26 cellular contexts compared by ENCODE assay signal in the genomic region with DNA sequence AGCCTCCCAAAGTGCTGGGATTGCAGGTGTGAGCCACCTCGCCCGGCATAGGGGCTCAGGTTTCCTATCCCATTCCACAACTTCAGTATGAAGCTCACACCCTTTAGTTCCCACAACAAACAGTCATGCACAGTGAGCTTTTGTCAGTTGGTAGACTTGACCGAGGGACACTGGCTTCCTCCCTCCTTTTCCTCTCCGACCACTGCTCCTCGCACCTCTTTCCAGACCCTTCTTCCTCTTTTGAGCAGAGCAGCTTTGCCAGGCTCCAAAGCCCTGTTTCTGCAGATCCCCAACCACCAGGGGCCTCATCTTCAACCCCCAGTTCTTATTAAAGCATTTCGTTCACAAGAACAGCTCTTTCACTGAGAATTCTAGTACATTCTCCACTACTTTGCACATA. TPM values are rescaled to one million over a fixed set of nuclear protein-coding genes. Genes with fewer than 3 reads are reported as not detected.
"Had no signal": no experiment of that assay in that cellular context is flagged by ENCODE, and none has a peak within 500 bp of the region (broad histone marks: within the 10 kb centered on the region; RNA-seq: fewer than 3 reads in every experiment).

No MANE protein-coding gene starts in this region.

- H3K27me3 ChIP-seq: breast epithelium, heart right ventricle, tibial nerve had no signal

- H3K4me3 Mint-ChIP-seq: activated B cell treated with CpG ODN at 0.5 μM for 24 hours; activated CD4-positive, alpha-beta T cell treated with anti-CD3 and anti-CD28 coated beads for 36 hours; activated naive CD8-positive, alpha-beta T cell treated with anti-CD3 and anti-CD28 coated beads for 36 hours; nephron progenitor cell; stimulated activated effector memory CD8-positive, alpha-beta T cell treated with anti-CD3 and anti-CD28 coated beads, Interleukin-12 subunit alpha, Interleukin-12 subunit beta, amount 100 ng/mL, for 72 hours; stimulated activated naive CD8-positive, alpha-beta T cell treated with anti-CD3 and anti-CD28 coated beads, Interleukin-15, amount 100 ng/mL, for 72 hours had no signal

- H3K9me3 ChIP-seq: breast epithelium, heart right ventricle, lower lobe of right lung, mucosa of descending colon, tibial nerve had no signal

- H3K4me1 Mint-ChIP-seq: activated B cell treated with CpG ODN at 0.5 μM for 24 hours; stimulated activated effector memory CD8-positive, alpha-beta T cell treated with anti-CD3 and anti-CD28 coated beads, Interleukin-12 subunit alpha, Interleukin-12 subunit beta, amount 100 ng/mL, for 72 hours had no signal

- H3K27ac ChIP-seq: breast epithelium, coronary artery, epithelial cell of prostate, heart right ventricle, lower lobe of right lung had no signal

- H3K27ac Mint-ChIP-seq: activated B cell treated with CpG ODN at 0.5 μM for 24 hours; activated CD4-positive, alpha-beta T cell treated with anti-CD3 and anti-CD28 coated beads for 36 hours; activated naive CD8-positive, alpha-beta T cell treated with anti-CD3 and anti-CD28 coated beads for 36 hours; nephron progenitor cell; stimulated activated effector memory CD8-positive, alpha-beta T cell treated with anti-CD3 and anti-CD28 coated beads, Interleukin-12 subunit alpha, Interleukin-12 subunit beta, amount 100 ng/mL, for 72 hours; stimulated activated naive CD8-positive, alpha-beta T cell treated with anti-CD3 and anti-CD28 coated beads, Interleukin-15, amount 100 ng/mL, for 72 hours had no signal

- H3K36me3 ChIP-seq: breast epithelium, heart right ventricle, lower lobe of right lung, tibial nerve had no signal

- H3K4me1 ChIP-seq: breast epithelium, heart right ventricle, lower lobe of right lung, tibial nerve had no signal

- H3K27me3 Mint-ChIP-seq: activated CD4-positive, alpha-beta T cell treated with anti-CD3 and anti-CD28 coated beads for 36 hours; activated naive CD8-positive, alpha-beta T cell treated with anti-CD3 and anti-CD28 coated beads for 36 hours; stimulated activated naive CD8-positive, alpha-beta T cell treated with anti-CD3 and anti-CD28 coated beads, Interleukin-15, amount 100 ng/mL, for 72 hours had no signal

- H3K9me3 Mint-ChIP-seq: activated B cell treated with CpG ODN at 0.5 μM for 24 hours; activated naive CD8-positive, alpha-beta T cell treated with anti-CD3 and anti-CD28 coated beads for 36 hours; nephron progenitor cell; stimulated activated effector memory CD8-positive, alpha-beta T cell treated with anti-CD3 and anti-CD28 coated beads, Interleukin-12 subunit alpha, Interleukin-12 subunit beta, amount 100 ng/mL, for 72 hours; stimulated activated naive CD8-positive, alpha-beta T cell treated with anti-CD3 and anti-CD28 coated beads, Interleukin-15, amount 100 ng/mL, for 72 hours had no signal

- H3K36me3 Mint-ChIP-seq: activated naive CD8-positive, alpha-beta T cell treated with anti-CD3 and anti-CD28 coated beads for 36 hours; stimulated activated effector memory CD8-positive, alpha-beta T cell treated with anti-CD3 and anti-CD28 coated beads, Interleukin-12 subunit alpha, Interleukin-12 subunit beta, amount 100 ng/mL, for 72 hours had no signal

- ATAC-seq: activated CD4-positive, alpha-beta T cell treated with anti-CD3 and anti-CD28 coated beads for 36 hours; heart right ventricle; left lobe of liver; lower lobe of right lung; mucosa of descending colon; sciatic nerve; stimulated activated effector memory CD8-positive, alpha-beta T cell treated with anti-CD3 and anti-CD28 coated beads, Interleukin-12 subunit alpha, Interleukin-12 subunit beta, amount 100 ng/mL, for 72 hours; stimulated activated naive CD8-positive, alpha-beta T cell treated with anti-CD3 and anti-CD28 coated beads, Interleukin-15, amount 100 ng/mL, for 72 hours had no signal

- H3K4me3 ChIP-seq: coronary artery, heart right ventricle, lower lobe of right lung, mucosa of descending colon, tibial nerve had no signal

- DNase-seq: activated B cell treated with CpG ODN at 0.5 μM for 24 hours; activated CD4-positive, alpha-beta T cell treated with anti-CD3 and anti-CD28 coated beads for 36 hours; activated CD4-positive, alpha-beta T cell treated with anti-CD3 and anti-CD28 coated beads, Interleukin-2, amount 50 U/mL, for 4 hours; activated naive CD4-positive, alpha-beta T cell treated with Interleukin-2 at 50 U/mL for 16 hours; activated naive CD8-positive, alpha-beta T cell treated with anti-CD3 and anti-CD28 coated beads for 36 hours; activated T-cell treated with anti-CD3 and anti-CD28 coated beads, Interleukin-2, amount 50 U/mL, for 48 hours; cerebellar nuclear complex; heart right ventricle; kidney; lower lobe of right lung; mesendoderm; mucosa of descending colon; nephron progenitor cell; nucleus accumbens; posterior cingulate gyrus; small intestine; stimulated activated CD4-positive, alpha-beta T cell treated with anti-CD3 and anti-CD28 coated beads, Interleukin-2, amount 100 ng/mL, for 24 hours; stimulated activated naive CD8-positive, alpha-beta T cell treated with anti-CD3 and anti-CD28 coated beads, Interleukin-15, amount 100 ng/mL, for 72 hours; T-helper 9 cell had no signal

RNA-seq across cellular contexts. Expression of a gene that starts 12.7 kb away (rescaled TPM):
- total RNA-seq: activated CD4-positive, alpha-beta T cell treated with anti-CD3 and anti-CD28 coated beads for 36 hours; activated naive CD8-positive, alpha-beta T cell treated with anti-CD3 and anti-CD28 coated beads for 36 hours had no signal
